ENCODE assay signal across 16 cellular contexts in the genomic region with DNA sequence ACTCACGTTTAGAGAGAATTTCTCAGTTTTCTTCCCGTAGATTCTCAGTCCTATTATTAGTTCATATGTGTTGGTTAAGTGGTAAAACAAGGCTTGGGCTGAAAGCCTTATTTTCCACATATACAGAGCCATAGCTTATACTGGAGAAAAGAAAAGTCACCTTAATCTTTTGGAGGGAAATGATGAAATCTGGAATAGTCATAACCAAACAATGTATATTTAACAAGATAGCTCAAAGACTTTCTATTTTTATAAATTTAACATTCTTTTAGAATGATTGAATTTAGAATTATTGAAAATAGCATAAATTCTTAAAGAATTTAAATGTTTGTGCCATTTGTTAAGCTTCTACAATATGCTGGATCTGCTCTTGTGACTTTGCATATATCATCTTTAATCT.
DNase-seq lines count a peak whose midpoint lies in the region; ATAC-seq lines count a peak whose summit lies in the region.
"Had no signal": no experiment of that assay in that cellular context is flagged by ENCODE, and none has a peak within 500 bp of the region (broad histone marks: within the 10 kb centered on the region; RNA-seq: fewer than 3 reads in every experiment).

No MANE protein-coding gene starts in this region.

- no peak for ATAC-seq in GM18861 (IDR thresholded peaks at IDR 0.05; ENCODE audit: unreplicated experiment)
- no peak for ATAC-seq in HG02678 (IDR thresholded peaks at IDR 0.05; ENCODE audit: unreplicated experiment)
- ATAC-seq in HG03196 (IDR thresholded peaks at IDR 0.05; ENCODE audit: unreplicated experiment): no peak
- ATAC-seq: A549 had no signal

- peak; percentile 56 for DNase-seq in EH (ENCODE audit: low read depth)
- peak; percentile 37 for DNase-seq in HS-5 (ENCODE audit: low read depth)
- DNase-seq in amniotic epithelial cell (ENCODE audit: low read depth): peak; percentile 32
- DNase-seq in iris pigment epithelial cell (ENCODE audit: low read depth): peak; percentile 59
- no peak for DNase-seq in NCI-H446 treated with DMSO at 0.1 percent for 48 hours (lab: John Stamatoyannopoulos, UW)
- DNase-seq: CD4-positive, alpha-beta memory T cell; DMS153; NCI-H1092 treated with DMSO at 0.1 percent for 48 hours; NCI-H146; NCI-H2081; NCI-H82; RPMI8226 had no signal
